Comparison of ENCODE assay signal across 24 cellular contexts in the genomic region with DNA sequence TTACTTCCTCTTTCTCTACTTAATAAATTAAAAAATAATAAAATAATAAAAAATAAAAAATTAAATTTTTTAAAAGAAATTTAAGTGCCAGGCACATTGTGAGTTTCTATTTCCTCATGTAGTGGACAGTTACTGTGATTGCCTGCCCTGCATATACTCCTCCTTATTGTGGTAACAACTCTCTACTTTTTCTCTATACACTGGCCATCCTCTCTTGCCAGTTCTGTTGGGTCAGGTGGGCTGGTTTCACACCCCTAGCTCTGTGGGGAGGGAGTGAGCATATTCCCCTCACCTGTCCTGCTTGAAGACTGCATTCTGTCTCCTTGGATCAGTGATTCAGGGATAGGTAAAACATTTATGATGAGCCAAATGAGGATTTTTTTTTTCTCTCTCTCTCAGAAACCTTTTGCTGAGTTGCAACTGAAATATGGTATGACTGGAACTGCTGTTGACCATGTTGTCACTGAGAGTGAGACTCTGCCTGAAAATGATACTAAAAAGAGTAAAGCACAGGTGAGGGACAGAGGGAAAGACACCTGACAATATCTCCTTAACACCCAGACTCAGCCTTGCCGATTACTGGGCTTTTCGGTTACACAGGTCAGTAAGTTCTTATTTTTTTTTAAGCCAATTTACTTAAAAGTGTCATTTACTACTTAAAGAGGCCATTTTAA. TPM values are rescaled to one million over a fixed set of nuclear protein-coding genes. Genes with fewer than 3 reads are reported as not detected.
A peak's percentile ranks its signal among the peaks of the same experiment; 100 is the strongest.
DNase-seq lines count a peak whose midpoint lies in the region; ATAC-seq and TF ChIP-seq lines count a peak whose summit lies in the region.
"Had no signal": no experiment of that assay in that cellular context is flagged by ENCODE, and none has a peak within 500 bp of the region (broad histone marks: within the 10 kb centered on the region; RNA-seq: fewer than 3 reads in every experiment).

No MANE protein-coding gene starts in this region.

- TF ChIP-seq CTCF in osteoblast (IDR thresholded peaks at IDR 0.05; ENCODE audit: extremely low read depth, low read depth, low read length) = no peak

- no peaks in the 10 kb centered on the region for H3K4me1 ChIP-seq in osteoblast (ENCODE audit: insufficient read depth, low read length)
- H3K4me1 ChIP-seq: Peyer's patch, spleen had no signal

- no peak overlapping the region for H3K27ac ChIP-seq in osteoblast (ENCODE audit: low read depth, low read length)
- H3K27ac ChIP-seq: epithelial cell of prostate, Peyer's patch, spleen had no signal

- no peak overlapping the region for H3K4me3 ChIP-seq in osteoblast (ENCODE audit: insufficient read depth, low read length)
- H3K4me3 ChIP-seq: Peyer's patch, spleen had no signal

- H3K9me3 ChIP-seq in osteoblast (ENCODE audit: low read depth, low read length) = no peaks in the 10 kb centered on the region
- H3K9me3 ChIP-seq: Peyer's patch, spleen had no signal

- H2AFZ ChIP-seq in osteoblast (ENCODE audit: low read length) = no peak overlapping the region

- no peaks in the 10 kb centered on the region for H3K27me3 ChIP-seq in osteoblast (ENCODE audit: insufficient read depth, low read length)
- H3K27me3 ChIP-seq: Peyer's patch, spleen had no signal

- H3K36me3 ChIP-seq in osteoblast (ENCODE audit: insufficient read depth, low read length) = no peaks in the 10 kb centered on the region
- H3K36me3 ChIP-seq: Peyer's patch, spleen had no signal

- H4K20me1 ChIP-seq in osteoblast (ENCODE audit: insufficient read depth, low read length) = no peaks in the 10 kb centered on the region

- ATAC-seq in GM18498 (IDR thresholded peaks at IDR 0.05; ENCODE audit: unreplicated experiment) (peak; percentile 86), GM19455 (IDR thresholded peaks at IDR 0.05; ENCODE audit: unreplicated experiment) (peak; percentile 71), HG02623 (IDR thresholded peaks at IDR 0.05; ENCODE audit: unreplicated experiment) (peak; percentile 74), HG03280 (IDR thresholded peaks at IDR 0.05; ENCODE audit: unreplicated experiment) (peak; percentile 87)
- ATAC-seq: activated CD4-positive, alpha-beta T cell treated with anti-CD3 and anti-CD28 coated beads for 36 hours; right cardiac atrium; stimulated activated memory B cell treated with anti-CD40 and anti-IgM and Interleukin-4, amounts not matched to agents 10 μg/mL and 1 μg/mL and 100 μg/mL, for 72 hours had no signal

- no peaks in the 10 kb centered on the region for H3K79me2 ChIP-seq in osteoblast (ENCODE audit: insufficient read depth, low read length)

- no peak for DNase-seq in T-helper 1 cell
- no peak for DNase-seq in osteoblast (ENCODE audit: insufficient read length, low spot score, missing footprints)
- DNase-seq in DMS53 treated with DMSO at 0.1 percent for 48 hours (lab: John Stamatoyannopoulos, UW; ENCODE audit: unreplicated experiment) = no peak
- no peak for DNase-seq in NK-92 (lab: John Stamatoyannopoulos, UW; ENCODE audit: unreplicated experiment)
- DNase-seq: 8988T; activated CD4-positive, alpha-beta T cell treated with anti-CD3 and anti-CD28 coated beads for 36 hours; activated gamma-delta T cell treated with Interleukin-2 at 50 U/mL for 16 hours; CD4-positive, CD25-positive, alpha-beta regulatory T cell; head of caudate nucleus; IMR-90; mammary epithelial cell; NCI-H1436; Peyer's patch; right cardiac atrium; spleen; stimulated activated CD4-positive, alpha-beta T cell treated with anti-CD3 and anti-CD28 coated beads, Interleukin-4, amount 100 ng/mL, for 1 hour had no signal

- H3K4me2 ChIP-seq in osteoblast (ENCODE audit: insufficient read depth, low read length) = no peak overlapping the region

RNA-seq across cellular contexts. Expression of gene CXXC4, which starts 37.2 kb away (rescaled TPM):
- not detected in 2 replicates for total RNA-seq in osteoblast
- total RNA-seq: activated CD4-positive, alpha-beta T cell treated with anti-CD3 and anti-CD28 coated beads for 36 hours; CD4-positive, CD25-positive, alpha-beta regulatory T cell; chondrocyte; IMR-90; T-helper 1 cell treated with Interleukin-12 subunit alpha and Interleukin-12 subunit beta and Interleukin-4 antibody, amounts not matched to agents 30 ng/mL and 1 ng/mL, for 36 hours had no signal
